25 cellular contexts compared by ENCODE assay signal in genomic region chr12:96226801-96227348, GRCh38. TPM values are rescaled to one million over a fixed set of nuclear protein-coding genes. Genes with fewer than 3 reads are reported as not detected.
DNase-seq lines count a peak whose midpoint lies in the region; ATAC-seq and TF ChIP-seq lines count a peak whose summit lies in the region.
"Had no signal": no experiment of that assay in that cellular context is flagged by ENCODE, and none has a peak within 500 bp of the region (broad histone marks: within the 10 kb centered on the region; RNA-seq: fewer than 3 reads in every experiment).

No MANE protein-coding gene starts in this region.

- no peak overlapping the region for H3K4me3 Mint-ChIP-seq in activated CD8-positive, alpha-beta T cell treated with anti-CD3 and anti-CD28 coated beads for 36 hours
- no peak overlapping the region for H3K4me3 Mint-ChIP-seq in activated CD8-positive, alpha-beta T cell treated with anti-CD3 and anti-CD28 coated beads, Interleukin-2, amount 10 ng/mL, durations not matched to agents 7 days and 5 days
- H3K4me3 Mint-ChIP-seq in CD8-positive, alpha-beta T cell, result no peak overlapping the region
- no peak overlapping the region for H3K4me3 Mint-ChIP-seq in activated T-helper 2 cell treated with anti-CD3 and anti-CD28 coated beads, Interferon-gamma antibody, Interleukin-2, Interleukin-4, amounts not matched to agents 10 μg/mL and 5 μg/mL and 100 μg/mL, durations not matched to agents 14 hours and 24 hours and 36 hours (ENCODE audit: low read depth)
- no peak overlapping the region for H3K4me3 Mint-ChIP-seq in immature natural killer cell
- H3K4me3 Mint-ChIP-seq: activated CD8-positive, alpha-beta memory T cell treated with anti-CD3 and anti-CD28 coated beads, Interleukin-2, amount 10 ng/mL, durations not matched to agents 7 days and 5 days had no signal

- no peaks in the 10 kb centered on the region for H3K27me3 Mint-ChIP-seq in activated CD8-positive, alpha-beta T cell treated with anti-CD3 and anti-CD28 coated beads for 36 hours
- no peaks in the 10 kb centered on the region for H3K27me3 Mint-ChIP-seq in activated CD8-positive, alpha-beta T cell treated with anti-CD3 and anti-CD28 coated beads, Interleukin-2, amount 10 ng/mL, durations not matched to agents 7 days and 5 days (ENCODE audit: low read depth)
- H3K27me3 Mint-ChIP-seq in CD8-positive, alpha-beta T cell (ENCODE audit: low read depth), result no peaks in the 10 kb centered on the region
- no peaks in the 10 kb centered on the region for H3K27me3 Mint-ChIP-seq in activated T-helper 2 cell treated with anti-CD3 and anti-CD28 coated beads, Interferon-gamma antibody, Interleukin-2, Interleukin-4, amounts not matched to agents 10 μg/mL and 5 μg/mL and 100 μg/mL, durations not matched to agents 14 hours and 24 hours and 36 hours (ENCODE audit: low read depth)
- peaks cover 0 to 3% (median 0%) of the 10 kb centered on the region in 3 donors for H3K27me3 Mint-ChIP-seq in immature natural killer cell (ENCODE audit: low read depth in 3 of 3)
- H3K27me3 Mint-ChIP-seq: activated CD8-positive, alpha-beta memory T cell treated with anti-CD3 and anti-CD28 coated beads, Interleukin-2, amount 10 ng/mL, durations not matched to agents 7 days and 5 days had no signal

- POLR2A ChIA-PET in activated CD8-positive, alpha-beta T cell treated with anti-CD3 and anti-CD28 coated beads for 36 hours (lab: Charles Lee), result interaction anchor here (1.4 kb wide), 1 partner anchor 87 kb away, joined by 3 read pairs; no protein-coding TSS in a partner anchor
- POLR2A ChIA-PET in activated CD8-positive, alpha-beta T cell treated with anti-CD3 and anti-CD28 coated beads, Interleukin-2, amount 10 ng/mL, durations not matched to agents 7 days and 5 days (lab: Charles Lee), result interaction anchor here (1.0 kb wide), 1 partner anchor 19 kb away, joined by 3 read pairs; no protein-coding TSS in a partner anchor
- POLR2A ChIA-PET in CD8-positive, alpha-beta T cell (lab: Charles Lee), result no interaction called here

- H3K36me3 Mint-ChIP-seq in activated CD8-positive, alpha-beta T cell treated with anti-CD3 and anti-CD28 coated beads for 36 hours (ENCODE audit: low read depth), result peaks cover 37% of the 10 kb centered on the region
- H3K36me3 Mint-ChIP-seq in activated CD8-positive, alpha-beta T cell treated with anti-CD3 and anti-CD28 coated beads, Interleukin-2, amount 10 ng/mL, durations not matched to agents 7 days and 5 days (ENCODE audit: low read depth), result peaks cover 27% of the 10 kb centered on the region
- peaks cover 73% of the 10 kb centered on the region for H3K36me3 Mint-ChIP-seq in CD8-positive, alpha-beta T cell
- H3K36me3 Mint-ChIP-seq in activated T-helper 2 cell treated with anti-CD3 and anti-CD28 coated beads, Interferon-gamma antibody, Interleukin-2, Interleukin-4, amounts not matched to agents 10 μg/mL and 5 μg/mL and 100 μg/mL, durations not matched to agents 14 hours and 24 hours and 36 hours (ENCODE audit: low read depth), result peaks cover 62% of the 10 kb centered on the region
- H3K36me3 Mint-ChIP-seq in immature natural killer cell, result peaks cover 10 to 38% (median 27%) of the 10 kb centered on the region in 3 donors

- H3K27ac Mint-ChIP-seq in activated CD8-positive, alpha-beta T cell treated with anti-CD3 and anti-CD28 coated beads for 36 hours, result peak overlapping the region; percentile 10
- H3K27ac Mint-ChIP-seq in activated CD8-positive, alpha-beta T cell treated with anti-CD3 and anti-CD28 coated beads, Interleukin-2, amount 10 ng/mL, durations not matched to agents 7 days and 5 days, result no peak overlapping the region
- peak overlapping the region; percentile 12 for H3K27ac Mint-ChIP-seq in CD8-positive, alpha-beta T cell
- H3K27ac Mint-ChIP-seq in activated T-helper 2 cell treated with anti-CD3 and anti-CD28 coated beads, Interferon-gamma antibody, Interleukin-2, Interleukin-4, amounts not matched to agents 10 μg/mL and 5 μg/mL and 100 μg/mL, durations not matched to agents 14 hours and 24 hours and 36 hours, result peak overlapping the region; percentile 23
- peak overlapping the region; percentile 11 to 55 (median 43) for H3K27ac Mint-ChIP-seq in immature natural killer cell
- H3K27ac Mint-ChIP-seq: activated CD8-positive, alpha-beta memory T cell treated with anti-CD3 and anti-CD28 coated beads, Interleukin-2, amount 10 ng/mL, durations not matched to agents 7 days and 5 days had no signal

- ATAC-seq in activated CD8-positive, alpha-beta T cell treated with anti-CD3 and anti-CD28 coated beads for 36 hours, result no peak
- ATAC-seq in activated CD8-positive, alpha-beta T cell treated with anti-CD3 and anti-CD28 coated beads, Interleukin-2, amount 10 ng/mL, durations not matched to agents 7 days and 5 days, result no peak
- no peak for ATAC-seq in CD8-positive, alpha-beta T cell
- ATAC-seq: body of pancreas had no signal

- H3K9me3 Mint-ChIP-seq in activated CD8-positive, alpha-beta T cell treated with anti-CD3 and anti-CD28 coated beads for 36 hours, result no peaks in the 10 kb centered on the region
- H3K9me3 Mint-ChIP-seq in activated CD8-positive, alpha-beta T cell treated with anti-CD3 and anti-CD28 coated beads, Interleukin-2, amount 10 ng/mL, durations not matched to agents 7 days and 5 days (ENCODE audit: insufficient read depth), result peaks cover 9% of the 10 kb centered on the region
- no peaks in the 10 kb centered on the region for H3K9me3 Mint-ChIP-seq in CD8-positive, alpha-beta T cell
- no peaks in the 10 kb centered on the region for H3K9me3 Mint-ChIP-seq in activated T-helper 2 cell treated with anti-CD3 and anti-CD28 coated beads, Interferon-gamma antibody, Interleukin-2, Interleukin-4, amounts not matched to agents 10 μg/mL and 5 μg/mL and 100 μg/mL, durations not matched to agents 14 hours and 24 hours and 36 hours
- no peaks in the 10 kb centered on the region for H3K9me3 Mint-ChIP-seq in immature natural killer cell

- H3K27me3 ChIP-seq in CD8-positive, alpha-beta T cell (ENCODE audit: insufficient read depth, low read length), result no peaks in the 10 kb centered on the region
- H3K27me3 ChIP-seq: BE2C, body of pancreas, neutrophil, transverse colon had no signal

- no peak overlapping the region for H3K4me3 ChIP-seq in CD8-positive, alpha-beta T cell (ENCODE audit: low read depth, low read length)
- H3K4me3 ChIP-seq: body of pancreas, GM23248, PC-9, prostate gland, transverse colon had no signal

- intact Hi-C loops in activated CD8-positive, alpha-beta T cell treated with anti-CD3 and anti-CD28 coated beads for 36 hours (cut with micrococcal nuclease), result no loop called here
- intact Hi-C loops in CD8-positive, alpha-beta T cell (cut with DNase I, micrococcal nuclease), result no loop called here
- intact Hi-C loops in activated T-helper 2 cell treated with anti-CD3 and anti-CD28 coated beads, Interferon-gamma antibody, Interleukin-2, Interleukin-4, amounts not matched to agents 10 μg/mL and 5 μg/mL and 100 μg/mL, durations not matched to agents 14 hours and 24 hours and 36 hours (cut with micrococcal nuclease), result no loop called here

- TF ChIP-seq CTCF in activated CD8-positive, alpha-beta T cell treated with anti-CD3 and anti-CD28 coated beads for 36 hours (IDR thresholded peaks at IDR 0.05), result no peak
- TF ChIP-seq CTCF in CD8-positive, alpha-beta T cell (IDR thresholded peaks at IDR 0.05), result no peak

- no peaks in the 10 kb centered on the region for H3K4me1 ChIP-seq in CD8-positive, alpha-beta T cell (ENCODE audit: insufficient read depth, low read length)
- H3K4me1 ChIP-seq: Caco-2, prostate gland had no signal

- H3K4me1 Mint-ChIP-seq in activated CD8-positive, alpha-beta T cell treated with anti-CD3 and anti-CD28 coated beads for 36 hours (ENCODE audit: low read depth), result peaks cover 28% of the 10 kb centered on the region
- H3K4me1 Mint-ChIP-seq in activated CD8-positive, alpha-beta T cell treated with anti-CD3 and anti-CD28 coated beads, Interleukin-2, amount 10 ng/mL, durations not matched to agents 7 days and 5 days (ENCODE audit: low read depth), result peaks cover 17% of the 10 kb centered on the region
- peaks cover 17% of the 10 kb centered on the region for H3K4me1 Mint-ChIP-seq in CD8-positive, alpha-beta T cell (ENCODE audit: low read depth)
- H3K4me1 Mint-ChIP-seq in activated T-helper 2 cell treated with anti-CD3 and anti-CD28 coated beads, Interferon-gamma antibody, Interleukin-2, Interleukin-4, amounts not matched to agents 10 μg/mL and 5 μg/mL and 100 μg/mL, durations not matched to agents 14 hours and 24 hours and 36 hours (ENCODE audit: low read depth), result peaks cover 4% of the 10 kb centered on the region
- peaks cover 13 to 56% of the 10 kb centered on the region in 2 donors for H3K4me1 Mint-ChIP-seq in immature natural killer cell

- no peak overlapping the region for H3K27ac ChIP-seq in CD8-positive, alpha-beta T cell (ENCODE audit: low read depth, low read length)
- H3K27ac ChIP-seq: body of pancreas, GM23248, neutrophil, PC-9, prostate gland had no signal

- CTCF ChIA-PET in activated CD8-positive, alpha-beta T cell treated with anti-CD3 and anti-CD28 coated beads for 36 hours (lab: Charles Lee), result interaction anchor here (0.8 to 1.9 kb wide), 2 partner anchors 12 to 174 kb away, joined by 3 to 6 read pairs; partner anchors contain the start of gene CDK17
- CTCF ChIA-PET in activated CD8-positive, alpha-beta T cell treated with anti-CD3 and anti-CD28 coated beads, Interleukin-2, amount 10 ng/mL, durations not matched to agents 7 days and 5 days (lab: Charles Lee), result no interaction called here
- CTCF ChIA-PET in CD8-positive, alpha-beta T cell (lab: Charles Lee), result interaction anchor here (2.2 kb wide), 1 partner anchor 11 kb away, joined by 12 read pairs; no protein-coding TSS in a partner anchor

- no peaks in the 10 kb centered on the region for H3K9me3 ChIP-seq in CD8-positive, alpha-beta T cell (ENCODE audit: low read length)
- H3K9me3 ChIP-seq: BE2C, body of pancreas, Caco-2, neutrophil, prostate gland, transverse colon had no signal

- DNase-seq in activated CD8-positive, alpha-beta T cell treated with anti-CD3 and anti-CD28 coated beads for 36 hours, result no peak
- DNase-seq in activated CD8-positive, alpha-beta T cell treated with anti-CD3 and anti-CD28 coated beads, Interleukin-2, amount 10 ng/mL, durations not matched to agents 7 days and 5 days, result no peak
- no peak for DNase-seq in CD8-positive, alpha-beta T cell
- no peak for DNase-seq in activated T-helper 2 cell treated with anti-CD3 and anti-CD28 coated beads, Interferon-gamma antibody, Interleukin-2, Interleukin-4, amounts not matched to agents 10 μg/mL and 5 μg/mL and 100 μg/mL, durations not matched to agents 14 hours and 24 hours and 36 hours (ENCODE audit: low spot score)
- no peak for DNase-seq in immature natural killer cell
- DNase-seq in SKM-1 treated with dmso at 0.1 percent for 144 hours (lab: John Stamatoyannopoulos, UW; ENCODE audit: unreplicated experiment), result no peak
- no peak for DNase-seq in NOMO-1 treated with dmso at 0.1 percent for 144 hours (lab: John Stamatoyannopoulos, UW; ENCODE audit: unreplicated experiment)
- DNase-seq in SIG-M5 (lab: John Stamatoyannopoulos, UW), result no peak
- DNase-seq: activated CD8-positive, alpha-beta memory T cell treated with anti-CD3 and anti-CD28 coated beads, Interleukin-2, amount 10 ng/mL, durations not matched to agents 7 days and 5 days; activated effector memory CD4-positive, alpha-beta T cell treated with Interleukin-2 at 50 U/mL for 16 hours; BE2C; body of pancreas; Caco-2; DMS79; effector CD8-positive, alpha-beta T cell; GM23248; MM.1S; NCI-H1417; NCI-H2081 treated with DMSO at 0.1 percent for 48 hours; NCI-H446 treated with DMSO at 0.1 percent for 48 hours; PC-9; SHP77 treated with DMSO at 0.1 percent for 48 hours; transverse colon had no signal

- peaks cover 4% of the 10 kb centered on the region for H3K36me3 ChIP-seq in CD8-positive, alpha-beta T cell (ENCODE audit: insufficient read depth, low read length)
- H3K36me3 ChIP-seq: neutrophil, prostate gland, transverse colon had no signal

RNA-seq across cellular contexts. Expression of gene ELK3, which starts 32.7 kb away (rescaled TPM):
- total RNA-seq in activated CD8-positive, alpha-beta T cell treated with anti-CD3 and anti-CD28 coated beads for 36 hours, result 1 to 10 TPM; 7.7 TPM
- 10 to 100 TPM; 17.6 to 18.1 TPM for total RNA-seq in activated CD8-positive, alpha-beta T cell treated with anti-CD3 and anti-CD28 coated beads, Interleukin-2, amount 10 ng/mL, durations not matched to agents 7 days and 5 days
- 10 to 100 TPM; 11.2 to 11.6 TPM for total RNA-seq in CD8-positive, alpha-beta T cell
- total RNA-seq in activated T-helper 2 cell treated with anti-CD3 and anti-CD28 coated beads, Interferon-gamma antibody, Interleukin-2, Interleukin-4, amounts not matched to agents 10 μg/mL and 5 μg/mL and 100 μg/mL, durations not matched to agents 14 hours and 24 hours and 36 hours, result 37.0 and 39.7 TPM in 2 replicates
- 10 to 100 TPM in 1 of 3 donors, 1 to 10 TPM in 2; 4.7 to 21.7 (median 6.9) TPM for polyA plus RNA-seq in immature natural killer cell
